In the genomic region with DNA sequence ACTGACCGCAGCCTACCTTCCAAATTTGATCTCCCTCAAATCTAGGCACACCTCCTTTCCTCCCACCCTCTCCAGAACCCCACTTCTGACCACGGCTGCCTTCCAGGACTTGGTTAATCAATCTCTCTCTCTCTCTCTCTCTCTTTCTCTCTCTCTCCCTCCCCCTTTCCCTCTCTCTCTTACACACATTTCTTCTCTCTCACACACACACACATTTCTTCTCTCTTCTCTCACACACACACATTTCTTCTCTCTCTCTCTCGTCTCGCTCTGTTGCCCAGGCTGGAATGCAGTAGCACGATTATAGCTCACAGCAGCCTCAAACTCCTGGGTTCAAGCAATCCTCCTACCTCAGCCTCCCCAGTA, we compare ENCODE assay signal across 8 cellular contexts. TPM values are rescaled to one million over a fixed set of nuclear protein-coding genes. Genes with fewer than 3 reads are reported as not detected.
A peak's percentile ranks its signal among the peaks of the same experiment; 100 is the strongest.
DNase-seq lines count a peak whose midpoint lies in the region; ATAC-seq and TF ChIP-seq lines count a peak whose summit lies in the region.

No MANE protein-coding gene starts in this region.

- H3K27me3 Mint-ChIP-seq in stimulated activated naive CD8-positive, alpha-beta T cell treated with anti-CD3 and anti-CD28 coated beads, Interleukin-15, Interleukin-2, amounts not matched to agents 100 ng/mL and 50 ng/mL, for 24 hours, result no peaks in the 10 kb centered on the region
- H3K27me3 Mint-ChIP-seq in activated naive CD8-positive, alpha-beta T cell, result no peaks in the 10 kb centered on the region
- H3K27me3 Mint-ChIP-seq in type B pancreatic cell, result no peaks in the 10 kb centered on the region

- peak overlapping the region; percentile 99 for H3K4me3 Mint-ChIP-seq in stimulated activated naive CD8-positive, alpha-beta T cell treated with anti-CD3 and anti-CD28 coated beads, Interleukin-15, Interleukin-2, amounts not matched to agents 100 ng/mL and 50 ng/mL, for 24 hours
- H3K4me3 Mint-ChIP-seq in activated naive CD8-positive, alpha-beta T cell, result peak overlapping the region; percentile 97
- H3K4me3 Mint-ChIP-seq in type B pancreatic cell, result peak overlapping the region; percentile 86

- H3K9me3 Mint-ChIP-seq in stimulated activated naive CD8-positive, alpha-beta T cell treated with anti-CD3 and anti-CD28 coated beads, Interleukin-15, Interleukin-2, amounts not matched to agents 100 ng/mL and 50 ng/mL, for 24 hours, result no peaks in the 10 kb centered on the region
- H3K9me3 Mint-ChIP-seq in activated naive CD8-positive, alpha-beta T cell (ENCODE audit: low read depth), result no peaks in the 10 kb centered on the region
- no peaks in the 10 kb centered on the region for H3K9me3 Mint-ChIP-seq in type B pancreatic cell

- ATAC-seq in stimulated activated naive CD8-positive, alpha-beta T cell treated with anti-CD3 and anti-CD28 coated beads, Interleukin-15, Interleukin-2, amounts not matched to agents 100 U/mL and 50 U/mL, for 24 hours, result no peak
- ATAC-seq in GM18858 (IDR thresholded peaks at IDR 0.05; ENCODE audit: unreplicated experiment), result no peak

- H3K27ac Mint-ChIP-seq in stimulated activated naive CD8-positive, alpha-beta T cell treated with anti-CD3 and anti-CD28 coated beads, Interleukin-15, Interleukin-2, amounts not matched to agents 100 ng/mL and 50 ng/mL, for 24 hours, result peak overlapping the region; percentile 96
- H3K27ac Mint-ChIP-seq in activated naive CD8-positive, alpha-beta T cell, result peak overlapping the region; percentile 96
- peak overlapping the region; percentile 96 for H3K27ac Mint-ChIP-seq in type B pancreatic cell

- H3K4me1 Mint-ChIP-seq in stimulated activated naive CD8-positive, alpha-beta T cell treated with anti-CD3 and anti-CD28 coated beads, Interleukin-15, Interleukin-2, amounts not matched to agents 100 ng/mL and 50 ng/mL, for 24 hours (ENCODE audit: low read depth), result peaks cover 58% of the 10 kb centered on the region
- peaks cover 57% of the 10 kb centered on the region for H3K4me1 Mint-ChIP-seq in activated naive CD8-positive, alpha-beta T cell (ENCODE audit: low read depth)
- peaks cover 38% of the 10 kb centered on the region for H3K4me1 Mint-ChIP-seq in type B pancreatic cell (ENCODE audit: unreplicated experiment)

- H3K27me3 ChIP-seq in layer of hippocampus (ENCODE audit: control insufficient read depth, insufficient read depth, low read length), result no peaks in the 10 kb centered on the region

- no peak for TF ChIP-seq CTCF in type B pancreatic cell (conservative IDR thresholded peaks at IDR 0.05)

- peaks cover 18% of the 10 kb centered on the region for H3K36me3 Mint-ChIP-seq in stimulated activated naive CD8-positive, alpha-beta T cell treated with anti-CD3 and anti-CD28 coated beads, Interleukin-15, Interleukin-2, amounts not matched to agents 100 ng/mL and 50 ng/mL, for 24 hours (ENCODE audit: low read depth)
- H3K36me3 Mint-ChIP-seq in activated naive CD8-positive, alpha-beta T cell, result no peaks in the 10 kb centered on the region
- peaks cover 10% of the 10 kb centered on the region for H3K36me3 Mint-ChIP-seq in type B pancreatic cell

- H3K27ac ChIP-seq in layer of hippocampus (ENCODE audit: low read depth, low read length), result peak overlapping the region; percentile 69

- no peak for DNase-seq in stimulated activated naive CD8-positive, alpha-beta T cell treated with anti-CD3 and anti-CD28 coated beads, Interleukin-15, Interleukin-2, amounts not matched to agents 100 U/mL and 50 U/mL, for 24 hours
- DNase-seq in type B pancreatic cell (ENCODE audit: extremely low spot score, unreplicated experiment) (no peak), SKM-1 (lab: John Stamatoyannopoulos, UW; ENCODE audit: unreplicated experiment) (no peak), HuH-7.5 (ENCODE audit: low spot score) (no peak)

RNA-seq across cellular contexts. Expression of a gene that starts 0.5 kb away (rescaled TPM):
- total RNA-seq in type B pancreatic cell (ENCODE audit: low replicate concordance), result 43.4 and 48.8 TPM in 2 replicates

RNA-seq across cellular contexts. Expression of a gene that starts 20.4 kb away (rescaled TPM):
- total RNA-seq in type B pancreatic cell (ENCODE audit: low replicate concordance), result 12.1 and 16.7 TPM in 2 replicates

RNA-seq across cellular contexts. Expression of a gene that starts 48.1 kb away (rescaled TPM):
- total RNA-seq in type B pancreatic cell (ENCODE audit: low replicate concordance), result 111 and 121 TPM in 2 replicates
